In the genomic region with DNA sequence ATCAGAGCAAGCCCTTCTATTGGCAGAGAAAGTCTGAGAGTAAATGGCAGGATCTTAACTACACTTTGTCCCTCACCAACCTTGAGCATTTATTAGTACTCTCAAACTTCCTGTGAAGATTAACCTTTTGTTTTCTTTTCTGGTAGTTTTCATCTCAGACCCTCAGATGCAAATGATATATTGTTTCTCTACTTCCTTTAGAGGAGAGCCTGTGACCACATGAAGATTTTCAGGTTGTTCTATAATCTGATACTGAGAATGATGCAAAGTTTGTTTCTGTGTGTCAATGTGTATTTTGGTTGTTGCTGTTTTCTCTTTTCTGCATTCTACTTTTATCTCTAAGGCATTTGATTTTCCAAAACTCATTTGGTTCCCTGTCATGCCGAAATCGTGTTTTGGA, we compare ENCODE assay signal across 18 cellular contexts.
DNase-seq lines count a peak whose midpoint lies in the region; ATAC-seq and TF ChIP-seq lines count a peak whose summit lies in the region.
"Had no signal": no experiment of that assay in that cellular context is flagged by ENCODE, and none has a peak within 500 bp of the region (broad histone marks: within the 10 kb centered on the region; RNA-seq: fewer than 3 reads in every experiment).

No MANE protein-coding gene starts in this region.

- TF ChIP-seq POLR2A in Peyer's patch (IDR thresholded peaks at IDR 0.05) = no peak

- no peak overlapping the region for H2AFZ ChIP-seq in hepatocyte

- TF ChIP-seq CTCF in Peyer's patch (IDR thresholded peaks at IDR 0.05) = no peak
- TF ChIP-seq CTCF in hepatocyte (IDR thresholded peaks at IDR 0.05; ENCODE audit: poor library complexity) = no peak

- H3K79me2 ChIP-seq in hepatocyte = no peaks in the 10 kb centered on the region

- WGBS in hepatocyte (ENCODE audit: low lambda C conversion rate, missing lambda C conversion rate) = 61% methylated on average over 2 of the region's 2 CpGs

- peaks cover 0 to 3% (median 0%) of the 10 kb centered on the region in 4 donors for H3K9me3 ChIP-seq in Peyer's patch
- H3K9me3 ChIP-seq in hepatocyte (ENCODE audit: low read depth) = no peaks in the 10 kb centered on the region
- H3K9me3 ChIP-seq: gastrocnemius medialis, sigmoid colon had no signal

- intact Hi-C loops in Right ventricle myocardium superior (cut with DNase I) = no loop called here

- H3K36me3 ChIP-seq in Peyer's patch = no peaks in the 10 kb centered on the region
- H3K36me3 ChIP-seq in hepatocyte (replicated peaks; ENCODE audit: insufficient read depth, low read depth) = no peaks in the 10 kb centered on the region
- H3K36me3 ChIP-seq: gastrocnemius medialis, sigmoid colon had no signal

- H3K27ac ChIP-seq in Peyer's patch (no peak overlapping the region), hepatocyte (no peak overlapping the region)
- H3K27ac ChIP-seq: gastrocnemius medialis, sigmoid colon had no signal

- DNase-seq in activated gamma-delta T cell (lab: John Stamatoyannopoulos, UW) (no peak), Peyer's patch (no peak), Right ventricle myocardium superior (no peak), hepatocyte (ENCODE audit: low spot score) (no peak)
- DNase-seq: activated CD4-positive, alpha-beta T cell treated with anti-CD3 and anti-CD28 coated beads, Interleukin-2, amount 50 U/mL, for 1 hour; activated T-cell treated with anti-CD3 and anti-CD28 coated beads, Interleukin-2, amount 50 U/mL, for 1 hour; cortex of kidney; gastrocnemius medialis; left ventricle myocardium superior; MV-4-11; NCI-H2081 treated with DMSO at 0.1 percent for 48 hours; NCI-H69; sigmoid colon; stimulated activated CD4-positive, alpha-beta T cell treated with anti-CD3 and anti-CD28 coated beads, Interleukin-1b, Interleukin-23, amount 100 ng/mL, for 48 hours had no signal

- no peaks in the 10 kb centered on the region for H3K9me2 ChIP-seq in hepatocyte (replicated peaks; ENCODE audit: insufficient read depth)

- no peaks in the 10 kb centered on the region for H4K20me1 ChIP-seq in hepatocyte (ENCODE audit: insufficient read depth, poor library complexity, severe bottlenecking)

- H3K4me3 ChIP-seq in Peyer's patch = no peak overlapping the region
- no peak overlapping the region for H3K4me3 ChIP-seq in hepatocyte
- H3K4me3 ChIP-seq: gastrocnemius medialis, sigmoid colon had no signal

- H3K27me3 ChIP-seq in Peyer's patch (no peaks in the 10 kb centered on the region), hepatocyte (no peaks in the 10 kb centered on the region)
- H3K27me3 ChIP-seq: gastrocnemius medialis, sigmoid colon had no signal

- no peak overlapping the region for H3K4me2 ChIP-seq in hepatocyte

- peak; percentile 84 for ATAC-seq in GM18517 (IDR thresholded peaks at IDR 0.05; ENCODE audit: unreplicated experiment)
- ATAC-seq in GM19452 (IDR thresholded peaks at IDR 0.05; ENCODE audit: unreplicated experiment) = peak; percentile 86
- peak; percentile 48 for ATAC-seq in HG02870 (IDR thresholded peaks at IDR 0.05; ENCODE audit: unreplicated experiment)
- ATAC-seq in HG03520 (IDR thresholded peaks at IDR 0.05; ENCODE audit: unreplicated experiment) = peak; percentile 64
- no peak for ATAC-seq in Right ventricle myocardium superior (ENCODE audit: poor library complexity)
- ATAC-seq: gastrocnemius medialis, left ventricle myocardium superior had no signal

- H3K4me1 ChIP-seq in Peyer's patch (no peaks in the 10 kb centered on the region), hepatocyte (ENCODE audit: insufficient read depth) (no peaks in the 10 kb centered on the region)
- H3K4me1 ChIP-seq: gastrocnemius medialis, sigmoid colon had no signal
